20 cellular contexts compared by ENCODE assay signal in the genomic region with DNA sequence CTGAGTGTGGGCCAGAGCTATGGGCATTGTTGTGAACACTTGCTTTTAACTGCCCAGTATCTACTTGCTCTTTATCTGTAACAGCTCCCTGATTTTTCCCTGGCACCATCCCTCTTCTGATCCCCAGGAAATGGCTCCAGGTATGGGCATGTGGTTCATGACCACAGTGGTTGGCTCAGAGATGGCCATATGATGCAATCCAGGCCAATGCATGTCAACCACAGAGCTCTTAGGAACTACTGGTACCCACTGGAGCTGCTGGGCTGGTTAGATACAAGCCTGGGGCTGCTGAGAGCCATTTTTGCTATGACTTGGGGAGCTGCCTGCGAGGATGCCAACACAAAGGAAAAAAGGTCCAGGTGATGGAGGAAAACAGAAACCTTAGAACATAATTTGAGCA. TPM values are rescaled to one million over a fixed set of nuclear protein-coding genes. Genes with fewer than 3 reads are reported as not detected.
DNase-seq lines count a peak whose midpoint lies in the region; ATAC-seq, FAIRE-seq and TF ChIP-seq lines count a peak whose summit lies in the region.
"Had no signal": no experiment of that assay in that cellular context is flagged by ENCODE, and none has a peak within 500 bp of the region (broad histone marks: within the 10 kb centered on the region; RNA-seq: fewer than 3 reads in every experiment).

No MANE protein-coding gene starts in this region.

- H3K4me3 ChIP-seq in HepG2 (replicated peaks in 1 of 3; ENCODE audit: insufficient read depth in 1 of 3, low read depth in 2 of 3, low read length in 3 of 3), result no peak overlapping the region
- no peak overlapping the region for H3K4me3 ChIP-seq in right lobe of liver
- no peak overlapping the region for H3K4me3 ChIP-seq in gastroesophageal sphincter
- H3K4me3 ChIP-seq in tibial artery, result no peak overlapping the region
- no peak overlapping the region for H3K4me3 ChIP-seq in smooth muscle cell
- H3K4me3 ChIP-seq: GM23248, tibial nerve had no signal

- TF ChIP-seq CTCF in HepG2 (CRISPR knock-in tag; IDR thresholded peaks at IDR 0.05), result no peak
- no peak for TF ChIP-seq CTCF in right lobe of liver (IDR thresholded peaks at IDR 0.05)
- TF ChIP-seq CTCF in gastroesophageal sphincter (IDR thresholded peaks at IDR 0.05), result no peak
- no peak for TF ChIP-seq CTCF in tibial artery (IDR thresholded peaks at IDR 0.05)
- no peak for TF ChIP-seq CTCF in smooth muscle cell (IDR thresholded peaks at IDR 0.05; ENCODE audit: borderline replicate concordance, insufficient read depth, poor library complexity, severe bottlenecking)

- H3K27me3 ChIP-seq in HepG2 (ENCODE audit: control insufficient read depth in 1 of 2, insufficient read depth in 2 of 2, low read length in 2 of 2), result peaks cover 1 to 6% of the 10 kb centered on the region in 2 experiments; a peak in 1 of 5 replicates
- H3K27me3 ChIP-seq in right lobe of liver, result no peaks in the 10 kb centered on the region
- no peaks in the 10 kb centered on the region for H3K27me3 ChIP-seq in gastroesophageal sphincter
- H3K27me3 ChIP-seq in tibial artery, result no peaks in the 10 kb centered on the region
- H3K27me3 ChIP-seq in smooth muscle cell (ENCODE audit: low read depth), result peaks cover 17% of the 10 kb centered on the region

- no peak for TF ChIP-seq POLR2A in HepG2 (IDR thresholded peaks at IDR 0.05; ENCODE audit: insufficient read depth in 1 of 2, low read depth in 2 of 2, low read length in 2 of 2)
- no peak for TF ChIP-seq POLR2A in right lobe of liver (IDR thresholded peaks at IDR 0.05)
- TF ChIP-seq POLR2A in gastroesophageal sphincter (IDR thresholded peaks at IDR 0.05), result no peak

- CTCF ChIA-PET in HepG2 (lab: Yijun Ruan, JAX; ENCODE audit: low intra/inter-chr PET ratio, low total read pairs), result no interaction called here

- ATAC-seq in HepG2 (no peak), right lobe of liver (no peak), gastroesophageal sphincter (peak; percentile 32), HG02642 (IDR thresholded peaks at IDR 0.05; ENCODE audit: poor library complexity, unreplicated experiment) (no peak)
- ATAC-seq: activated CD4-positive, CD25-positive, alpha-beta regulatory T cell treated with anti-CD3 and anti-CD28 coated beads, Interleukin-2, amount 50 U/mL, for 24 hours; natural killer cell treated with Interleukin-12 subunit alpha and Interleukin-12 subunit beta and Interleukin-15 and Interleukin-18, amount 100 ng/mL, for 72 hours; stimulated activated effector memory CD8-positive, alpha-beta T cell treated with anti-CD3 and anti-CD28 coated beads, Interleukin-12 subunit alpha, Interleukin-12 subunit beta, amount 100 ng/mL, for 72 hours had no signal

- H3K36me3 ChIP-seq in HepG2 (replicated peaks in 1 of 2; ENCODE audit: control insufficient read depth in 1 of 2, insufficient read depth in 2 of 2, low read length in 2 of 2), result no peaks in the 10 kb centered on the region
- no peaks in the 10 kb centered on the region for H3K36me3 ChIP-seq in right lobe of liver
- H3K36me3 ChIP-seq in gastroesophageal sphincter, result no peaks in the 10 kb centered on the region
- no peaks in the 10 kb centered on the region for H3K36me3 ChIP-seq in tibial artery
- H3K36me3 ChIP-seq in smooth muscle cell (ENCODE audit: low read depth), result no peaks in the 10 kb centered on the region
- H3K36me3 ChIP-seq: tibial nerve had no signal

- no peak overlapping the region for H3K27ac ChIP-seq in HepG2 (ENCODE audit: extremely low read length, insufficient read depth, low read length)
- H3K27ac ChIP-seq in right lobe of liver, result no peak overlapping the region
- peak overlapping the region; percentile 31 to 92 (median 84) for H3K27ac ChIP-seq in gastroesophageal sphincter
- H3K27ac ChIP-seq in tibial artery, result no peak overlapping the region
- H3K27ac ChIP-seq in smooth muscle cell (ENCODE audit: low read depth), result no peak overlapping the region
- H3K27ac ChIP-seq: GM23248 had no signal

- H4K20me1 ChIP-seq in HepG2 (ENCODE audit: insufficient read depth, low read length) (no peaks in the 10 kb centered on the region), smooth muscle cell (ENCODE audit: low read depth) (no peaks in the 10 kb centered on the region)

- H2AFZ ChIP-seq in HepG2 (ENCODE audit: low read length) (no peak overlapping the region), smooth muscle cell (ENCODE audit: low read depth) (no peak overlapping the region)
- H2AFZ ChIP-seq: GM23248 had no signal

- no peaks in the 10 kb centered on the region for H3K4me1 ChIP-seq in HepG2 (ENCODE audit: insufficient read depth, low read length)
- no peaks in the 10 kb centered on the region for H3K4me1 ChIP-seq in right lobe of liver
- peaks cover 5 to 59% (median 6%) of the 10 kb centered on the region in 3 donors for H3K4me1 ChIP-seq in gastroesophageal sphincter
- peaks cover 0 to 11% (median 5%) of the 10 kb centered on the region in 4 donors for H3K4me1 ChIP-seq in tibial artery
- H3K4me1 ChIP-seq in smooth muscle cell (ENCODE audit: low read depth), result no peaks in the 10 kb centered on the region

- BruUV-seq in HepG2 (replicated peaks; lab: Mats Ljungman, UMichigan), result no TSS peak

- 0% methylated on average over 1 of the region's 1 CpG for WGBS in HepG2 (ENCODE audit: low lambda C conversion rate)
- WGBS in right lobe of liver (ENCODE audit: insufficient coverage, low coverage, low lambda C conversion rate, missing lambda C conversion rate), result no CpG with 5 or more reads among the region's 1 CpG
- WGBS in gastroesophageal sphincter (ENCODE audit: low coverage in 1 of 2), 2 donors, result no CpG with 5 or more reads among the region's 1 CpG
- 0% methylated on average over 1 of the region's 1 CpG for WGBS in smooth muscle cell (ENCODE audit: low lambda C conversion rate)

- no peaks in the 10 kb centered on the region for H3K79me2 ChIP-seq in HepG2 (ENCODE audit: insufficient read depth, low read length)
- no peaks in the 10 kb centered on the region for H3K79me2 ChIP-seq in smooth muscle cell (ENCODE audit: low read depth)

- intact Hi-C loops in HepG2 (cut with micrococcal nuclease; ENCODE audit: unreplicated experiment), result no loop called here
- intact Hi-C loops in right lobe of liver (cut with DNase I), result no loop called here
- intact Hi-C loops in tibial artery (cut with DNase I; ENCODE audit: low total_unique reads), result no loop called here

- no peaks in the 10 kb centered on the region for H3K9me3 ChIP-seq in HepG2 (ENCODE audit: low read length)
- no peaks in the 10 kb centered on the region for H3K9me3 ChIP-seq in right lobe of liver
- H3K9me3 ChIP-seq in gastroesophageal sphincter, result no peaks in the 10 kb centered on the region
- H3K9me3 ChIP-seq in tibial artery, result no peaks in the 10 kb centered on the region
- H3K9me3 ChIP-seq in smooth muscle cell (replicated peaks; ENCODE audit: low read depth), result no peaks in the 10 kb centered on the region
- H3K9me3 ChIP-seq: tibial nerve had no signal

- TF ChIP-seq EP300 in HepG2 (IDR thresholded peaks at IDR 0.05; ENCODE audit: low read depth in 2 of 2, low read length in 2 of 2) (no peak), HepG2 (CRISPR knock-in tag; IDR thresholded peaks at IDR 0.05; ENCODE audit: borderline replicate concordance) (no peak), gastroesophageal sphincter (IDR thresholded peaks at IDR 0.05) (no peak)

- POLR2A ChIA-PET in HepG2 (lab: Yijun Ruan, JAX), result no interaction called here

- DNase-seq in HepG2 (ENCODE audit: low spot score) (no peak), right lobe of liver (no peak), amniotic epithelial cell (ENCODE audit: low read depth) (peak; percentile 45), tibial artery (no peak), smooth muscle cell (lab: John Stamatoyannopoulos, UW; ENCODE audit: unreplicated experiment) (no peak), islet precursor cell (no peak)
- DNase-seq: ACHN; activated CD8-positive, alpha-beta memory T cell treated with anti-CD3 and anti-CD28 coated beads for 24 hours; EL; GM23248; mesendoderm; NCI-H1930; NCI-H446 treated with DMSO at 0.1 percent for 48 hours had no signal

- no peak for TF ChIP-seq RAD21 in HepG2 (CRISPR knock-in tag; IDR thresholded peaks at IDR 0.05)

- in situ Hi-C loops in HepG2 (cut with HindIII; ENCODE audit: extremely low pct_ligation_motif_present, low pct_unique_long_range_greater_than_20kb), result no loop called here

- H3K4me2 ChIP-seq in HepG2 (ENCODE audit: low read depth, low read length) (no peak overlapping the region), smooth muscle cell (no peak overlapping the region)

- H3K9ac ChIP-seq in HepG2 (ENCODE audit: insufficient read depth, low read depth, low read length) (no peak overlapping the region), smooth muscle cell (ENCODE audit: low read depth) (no peak overlapping the region)
- H3K9ac ChIP-seq: GM23248 had no signal

- no peaks in the 10 kb centered on the region for H3F3A ChIP-seq in smooth muscle cell (ENCODE audit: low read depth)

- no peak for FAIRE-seq in HepG2 (lab: Jason Lieb, UNC)
- FAIRE-seq: islet of Langerhans had no signal

RNA-seq across cellular contexts. Expression of a gene that starts 55.6 kb away (rescaled TPM):
- total RNA-seq in HepG2 (2016; rRNA removed; fragmentation: Illumina TruSeq; extraction: Trizol) (0.02 TPM in 1 of 2 replicates, not detected in the other), right lobe of liver (1 to 10 TPM; 1.5 to 8.2 (median 3.8) TPM), gastroesophageal sphincter (10 to 100 TPM; 26.3 to 44.1 (median 38.0) TPM), smooth muscle cell (not detected in 2 replicates)
- not detected in 2 replicates for total RNA-seq in HepG2 (2016; cell fraction: cytosol; rRNA removed; fragmentation: Illumina TruSeq; extraction: Trizol; ENCODE audit: low read depth)
- total RNA-seq in HepG2 (2016; cell fraction: insoluble cytoplasmic fraction; rRNA removed; fragmentation: Illumina TruSeq; extraction: Trizol), result 0.04 TPM in 1 of 2 replicates, not detected in the other
- not detected in 2 replicates for total RNA-seq in HepG2 (2016; cell fraction: membrane; rRNA removed; fragmentation: Illumina TruSeq; extraction: Trizol)
- total RNA-seq in HepG2 (2016; cell fraction: nucleus; rRNA removed; fragmentation: Illumina TruSeq; extraction: Trizol), result 0.09 TPM in 1 of 2 replicates, not detected in the other
- polyA plus RNA-seq in HepG2 (2011; rRNA removed) (0.01 TPM in 1 of 2 replicates, not detected in the other), smooth muscle cell (0.04 TPM in 1 of 2 replicates, not detected in the other)
- polyA plus RNA-seq in HepG2 (2011; cell fraction: cytosol; rRNA removed), result 0.03 TPM in 1 of 2 replicates, not detected in the other
- not detected in 2 replicates for polyA plus RNA-seq in HepG2 (2011; cell fraction: nucleus; rRNA removed)
- 0.05 and 0.09 TPM in 2 replicates for polyA plus RNA-seq in HepG2 (2012)
- polyA plus RNA-seq in HepG2 (2016; cell fraction: cytosol; fragmentation: Illumina TruSeq; extraction: Trizol; ENCODE audit: low read depth), result not detected in 2 replicates
- polyA plus RNA-seq in HepG2 (2016; cell fraction: insoluble cytoplasmic fraction; fragmentation: Illumina TruSeq; extraction: Trizol; ENCODE audit: low read depth), result not detected in 2 replicates
- polyA plus RNA-seq in HepG2 (2016; cell fraction: membrane; fragmentation: Illumina TruSeq; extraction: Trizol; ENCODE audit: low read depth), result not detected in 2 replicates
- not detected in 2 replicates for polyA plus RNA-seq in HepG2 (2016; cell fraction: nucleus; fragmentation: Illumina TruSeq; extraction: Trizol; ENCODE audit: insufficient read depth, low read depth)
- 0.16 TPM in 1 of 2 replicates, not detected in the other for polyA minus RNA-seq in HepG2 (2011; rRNA and poly(A)+ RNA removed; ENCODE audit: low replicate concordance)
- not detected in 2 replicates for polyA minus RNA-seq in HepG2 (2011; cell fraction: cytosol; rRNA and poly(A)+ RNA removed)
- under 0.01 TPM in 1 of 2 replicates, not detected in the other for polyA minus RNA-seq in HepG2 (2011; cell fraction: nucleus; rRNA and poly(A)+ RNA removed)
- total RNA-seq: natural killer cell treated with Interleukin-12 subunit alpha and Interleukin-12 subunit beta and Interleukin-15 and Interleukin-18, amount 100 ng/mL, for 72 hours had no signal

Comparison
In these comparisons a context has a peak if more than half of its experiments do, and no peak if none do; other contexts are left out.
1. H3K27ac ChIP-seq: peak in gastroesophageal sphincter (4 of 4); none in HepG2 (single experiment), right lobe of liver (0 of 3), tibial artery (0 of 2) and smooth muscle cell (single experiment).